In genomic region chr2:11829324-11829946, GRCh38 we compare ENCODE assay signal across 8 cellular contexts.
DNase-seq lines count a peak whose midpoint lies in the region; ATAC-seq and TF ChIP-seq lines count a peak whose summit lies in the region.

No MANE protein-coding gene starts in this region.

- no peak for TF ChIP-seq EP300 in suprapubic skin (IDR thresholded peaks at IDR 0.05)

- peak; percentile 32 for ATAC-seq in GM21717 (IDR thresholded peaks at IDR 0.05; ENCODE audit: unreplicated experiment)
- ATAC-seq in RWPE2 (ENCODE audit: low read depth): peak; percentile 3; the same call in 1 of the 3 replicates

- H3K4me1 ChIP-seq in RWPE2 (ENCODE audit: insufficient read depth, poor library complexity, severe bottlenecking): peaks cover 30% of the 10 kb centered on the region
- peaks cover 30% of the 10 kb centered on the region for H3K4me1 ChIP-seq in suprapubic skin

- peak overlapping the region; percentile 96 for H3K27ac ChIP-seq in RWPE2 (ENCODE audit: poor library complexity, severe bottlenecking)
- peak overlapping the region; percentile 26 for H3K27ac ChIP-seq in suprapubic skin

- H3K9me3 ChIP-seq in RWPE2 (ENCODE audit: severe bottlenecking) (no peaks in the 10 kb centered on the region), suprapubic skin (no peaks in the 10 kb centered on the region)

- TF ChIP-seq CTCF in RWPE2 (IDR thresholded peaks at IDR 0.05; ENCODE audit: poor library complexity, severe bottlenecking) (peak; percentile 54), suprapubic skin (IDR thresholded peaks at IDR 0.05) (peak; percentile 13 to 20)

- peak overlapping the region; percentile 34 for H3K4me3 ChIP-seq in Jurkat, Clone E6-1 (ENCODE audit: low read length)
- no peak overlapping the region for H3K4me3 ChIP-seq in RWPE2 (ENCODE audit: severe bottlenecking)
- H3K4me3 ChIP-seq in suprapubic skin: peak overlapping the region; percentile 24

- DNase-seq in DMS153 treated with DMSO at 0.1 percent for 48 hours (lab: John Stamatoyannopoulos, UW; ENCODE audit: unreplicated experiment) (peak; percentile 64), RWPE2 (ENCODE audit: low spot score) (no peak), glomerular endothelial cell (ENCODE audit: extremely low read depth, low read depth, low spot score) (peak; percentile 7), nucleus accumbens (lab: John Stamatoyannopoulos, UW) (peak in 51 of 56 donors; percentile 15 to 79 (median 49)), suprapubic skin (ENCODE audit: low spot score in 2 of 2) (no peak)
- DNase-seq in Jurkat, Clone E6-1 (ENCODE audit: low read depth, low spot score): peak; percentile 53
- DNase-seq in activated naive CD4-positive, alpha-beta T cell treated with Interleukin-2 at 50 U/mL for 16 hours: peak; percentile 66

- H3K27me3 ChIP-seq in RWPE2 (ENCODE audit: insufficient read depth, poor library complexity, severe bottlenecking) (no peaks in the 10 kb centered on the region), suprapubic skin (no peaks in the 10 kb centered on the region)

- 18% methylated on average over 8 of the region's 11 CpGs for WGBS in suprapubic skin

- H3K36me3 ChIP-seq in RWPE2 (ENCODE audit: low read depth) (peaks cover 22% of the 10 kb centered on the region), suprapubic skin (peaks cover 12% of the 10 kb centered on the region)

- TF ChIP-seq POLR2A in suprapubic skin (IDR thresholded peaks at IDR 0.05): no peak

Comparison
In these comparisons a context has a peak if more than half of its experiments do, and no peak if none do; other contexts are left out.
1. DNase-seq: peak in DMS153 treated with DMSO at 0.1 percent for 48 hours (single experiment), Jurkat, Clone E6-1 (single experiment), activated naive CD4-positive, alpha-beta T cell treated with Interleukin-2 at 50 U/mL for 16 hours (single experiment), glomerular endothelial cell (single experiment) and nucleus accumbens (51 of 56); none in RWPE2 (single experiment) and suprapubic skin (0 of 2).